24 cellular contexts compared by ENCODE assay signal in the genomic region with DNA sequence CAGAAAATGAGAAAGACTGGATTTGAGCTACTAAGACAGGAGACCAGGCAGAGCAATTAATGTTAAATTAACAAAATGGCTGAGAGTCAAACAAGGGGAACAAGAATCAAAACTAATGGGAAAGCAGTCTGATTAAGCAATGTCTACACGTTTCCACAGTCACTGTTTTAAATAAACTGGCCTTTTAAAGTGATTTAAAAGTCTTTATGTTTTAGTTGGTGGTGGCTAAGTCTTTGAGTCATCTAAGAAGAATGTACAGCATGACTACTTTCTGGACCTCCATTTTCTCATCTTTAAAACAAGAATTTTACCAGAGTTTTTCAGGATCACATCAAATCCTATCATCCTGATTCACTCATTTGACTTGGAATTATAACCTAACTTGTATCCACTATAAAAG.
A peak's percentile ranks its signal among the peaks of the same experiment; 100 is the strongest.
DNase-seq lines count a peak whose midpoint lies in the region; TF ChIP-seq lines count a peak whose summit lies in the region.
"Had no signal": no experiment of that assay in that cellular context is flagged by ENCODE, and none has a peak within 500 bp of the region (broad histone marks: within the 10 kb centered on the region; RNA-seq: fewer than 3 reads in every experiment).

No MANE protein-coding gene starts in this region.

- no peaks in the 10 kb centered on the region for H3K79me2 ChIP-seq in mammary epithelial cell (ENCODE audit: insufficient read depth, low read length)

- intact Hi-C loops in mammary epithelial cell (cut with micrococcal nuclease) = no loop called here
- intact Hi-C loops in breast epithelium (cut with DNase I; ENCODE audit: low total_unique reads) = no loop called here
- intact Hi-C loops in esophagus squamous epithelium (cut with DNase I) = no loop called here

- H3K9me3 Mint-ChIP-seq in progenitor cell of endocrine pancreas (ENCODE audit: low read depth) = no peaks in the 10 kb centered on the region
- H3K9me3 Mint-ChIP-seq: CD4-positive, alpha-beta T cell had no signal

- H4K20me1 ChIP-seq in mammary epithelial cell (ENCODE audit: insufficient read depth, low read length) = no peaks in the 10 kb centered on the region

- no peaks in the 10 kb centered on the region for H3K27me3 Mint-ChIP-seq in progenitor cell of endocrine pancreas
- H3K27me3 Mint-ChIP-seq: activated B cell treated with CpG ODN at 0.5 μM for 24 hours; activated naive CD8-positive, alpha-beta T cell; CD4-positive, alpha-beta T cell had no signal

- no peak overlapping the region for H3K9ac ChIP-seq in mammary epithelial cell (ENCODE audit: insufficient read depth, low read length)
- H3K9ac ChIP-seq in adipocyte (ENCODE audit: low read length) = no peak overlapping the region

- H3K27ac ChIP-seq in mammary epithelial cell (ENCODE audit: insufficient read depth, low read depth, low read length) (no peak overlapping the region), breast epithelium (no peak overlapping the region), esophagus squamous epithelium (no peak overlapping the region)

- H3K4me1 Mint-ChIP-seq in progenitor cell of endocrine pancreas (ENCODE audit: low read depth) = no peaks in the 10 kb centered on the region
- H3K4me1 Mint-ChIP-seq: activated B cell treated with CpG ODN at 0.5 μM for 24 hours, mesothelial cell of epicardium, nephron had no signal

- H3K4me3 ChIP-seq in mammary epithelial cell (replicated peaks in 1 of 3; ENCODE audit: insufficient read depth in 1 of 3, low read depth in 2 of 3, low read length in 3 of 3) (no peak overlapping the region), breast epithelium (no peak overlapping the region), adipocyte (ENCODE audit: low read length) (no peak overlapping the region), foreskin fibroblast (ENCODE audit: low read depth in 1 of 2, low read length in 2 of 2) (no peak overlapping the region), esophagus squamous epithelium (no peak overlapping the region)
- H3K4me3 ChIP-seq: HAP-1 had no signal

- H3K36me3 ChIP-seq in mammary epithelial cell (ENCODE audit: insufficient read depth, low read length) (peaks cover 2% of the 10 kb centered on the region), breast epithelium (no peaks in the 10 kb centered on the region), adipocyte (ENCODE audit: control insufficient read depth, insufficient read depth, low read length, severe bottlenecking) (peaks cover 9% of the 10 kb centered on the region), esophagus squamous epithelium (peaks cover 0 to 29% (median 0%) of the 10 kb centered on the region in 3 donors)
- H3K36me3 ChIP-seq: HAP-1 had no signal

- TF ChIP-seq CTCF in mammary epithelial cell (conservative IDR thresholded peaks at IDR 0.05 in 1 of 2, IDR thresholded peaks at IDR 0.05 in 1 of 2; ENCODE audit: extremely low read depth in 1 of 2, insufficient read depth in 1 of 2, low read depth in 1 of 2, low read length in 2 of 2) (no peak), breast epithelium (IDR thresholded peaks at IDR 0.05) (no peak), foreskin fibroblast (IDR thresholded peaks at IDR 0.05; ENCODE audit: low read depth, low read length) (no peak), progenitor cell of endocrine pancreas (IDR thresholded peaks at IDR 0.05; ENCODE audit: unreplicated experiment) (no peak), esophagus squamous epithelium (IDR thresholded peaks at IDR 0.05) (no peak)

- dilution Hi-C loops in mammary epithelial cell (cut with HindIII; ENCODE audit: low sequenced_read_pairs) = no loop called here

- no peak overlapping the region for H3K4me3 Mint-ChIP-seq in progenitor cell of endocrine pancreas (ENCODE audit: low read depth)
- H3K4me3 Mint-ChIP-seq: activated B cell treated with CpG ODN at 0.5 μM for 24 hours; activated naive CD8-positive, alpha-beta T cell; CD4-positive, alpha-beta T cell; mesothelial cell of epicardium; nephron had no signal

- WGBS in mammary epithelial cell (ENCODE audit: low coverage, missing lambda C conversion rate) = 29% methylated on average over 1 of the region's 1 CpG
- 18 to 42% methylated on average over 1 of the region's 1 CpG for WGBS in esophagus squamous epithelium, 2 donors

- no peak overlapping the region for H3K27ac Mint-ChIP-seq in progenitor cell of endocrine pancreas
- H3K27ac Mint-ChIP-seq: activated B cell treated with CpG ODN at 0.5 μM for 24 hours; activated naive CD8-positive, alpha-beta T cell; CD4-positive, alpha-beta T cell; mesothelial cell of epicardium; nephron had no signal

- H3K27me3 ChIP-seq in mammary epithelial cell (ENCODE audit: insufficient read depth, low read length) = no peaks in the 10 kb centered on the region
- no peaks in the 10 kb centered on the region for H3K27me3 ChIP-seq in breast epithelium
- peaks cover 7% of the 10 kb centered on the region for H3K27me3 ChIP-seq in adipocyte (replicated peaks; ENCODE audit: control insufficient read depth, insufficient read depth, low read length)
- no peaks in the 10 kb centered on the region for H3K27me3 ChIP-seq in esophagus squamous epithelium

- BruUV-seq in mammary epithelial cell (replicated peaks; lab: Mats Ljungman, UMichigan) = no TSS peak

- H2AFZ ChIP-seq in mammary epithelial cell (ENCODE audit: low read depth, low read length) = no peak overlapping the region

- H3K36me3 Mint-ChIP-seq in progenitor cell of endocrine pancreas (ENCODE audit: insufficient read depth) = peaks cover 6% of the 10 kb centered on the region

- H3K9me3 ChIP-seq in mammary epithelial cell (replicated peaks; ENCODE audit: insufficient read depth, low read length) = peaks cover 2% of the 10 kb centered on the region
- H3K9me3 ChIP-seq in breast epithelium = peaks cover 0 to 17% of the 10 kb centered on the region in 2 donors
- peaks cover 12% of the 10 kb centered on the region for H3K9me3 ChIP-seq in adipocyte (ENCODE audit: control insufficient read depth, low read length)
- H3K9me3 ChIP-seq in esophagus squamous epithelium = no peaks in the 10 kb centered on the region
- H3K9me3 ChIP-seq: HAP-1 had no signal

- TF ChIP-seq POLR2A in breast epithelium (IDR thresholded peaks at IDR 0.05) (no peak), esophagus squamous epithelium (IDR thresholded peaks at IDR 0.05) (no peak)

- H3K4me1 ChIP-seq in mammary epithelial cell (ENCODE audit: insufficient read depth, low read length) (no peaks in the 10 kb centered on the region), breast epithelium (no peaks in the 10 kb centered on the region), adipocyte (ENCODE audit: control insufficient read depth, insufficient read depth, low read length) (peaks cover 6% of the 10 kb centered on the region), esophagus squamous epithelium (no peaks in the 10 kb centered on the region)
- H3K4me1 ChIP-seq: HAP-1 had no signal

- CTCF ChIA-PET in mammary epithelial cell (lab: Charles Lee; ENCODE audit: low non-redundant PET) = no interaction called here

- DNase-seq in mammary epithelial cell = peak; percentile 1
- no peak for DNase-seq in breast epithelium (ENCODE audit: low spot score in 2 of 2)
- DNase-seq in adipocyte (ENCODE audit: low read depth) = peak; percentile 23
- DNase-seq in foreskin fibroblast = peak; percentile 34 to 53
- peak; percentile 11 for DNase-seq in stromal cell of bone marrow (ENCODE audit: low read depth)
- DNase-seq in progenitor cell of endocrine pancreas (ENCODE audit: low spot score, unreplicated experiment) = no peak
- no peak for DNase-seq in esophagus squamous epithelium (lab: John Stamatoyannopoulos, UW)
- no peak for DNase-seq in NOMO-1 (lab: John Stamatoyannopoulos, UW; ENCODE audit: unreplicated experiment in 2 of 2)
- DNase-seq: 8988T; activated B cell treated with CpG ODN at 0.5 μM for 24 hours; activated CD8-positive, alpha-beta memory T cell treated with anti-CD3 and anti-CD28 coated beads for 24 hours; CD4-positive, alpha-beta T cell; DMS79; KBM-7; kidney glomerular epithelial cell; NCI-H2029 treated with DMSO at 0.1 percent for 48 hours; retina; SHP77 treated with DMSO at 0.1 percent for 48 hours; stimulated activated naive CD8-positive, alpha-beta T cell treated with anti-CD3 and anti-CD28 coated beads, Interleukin-15, Interleukin-2, amounts not matched to agents 100 U/mL and 50 U/mL, for 24 hours; trophoblast cell had no signal

- no peak overlapping the region for H3K4me2 ChIP-seq in mammary epithelial cell (ENCODE audit: insufficient read depth, low read depth, low read length)

- in situ Hi-C loops in mammary epithelial cell (cut with MboI; ENCODE audit: low sequenced_read_pairs in 2 of 2) = no loop called here

Comparison
In these comparisons a context has a peak if more than half of its experiments do, and no peak if none do; other contexts are left out.
1. DNase-seq: peak in mammary epithelial cell (single experiment), adipocyte (single experiment), foreskin fibroblast (2 of 2) and stromal cell of bone marrow (single experiment); none in breast epithelium (0 of 2), progenitor cell of endocrine pancreas (single experiment), esophagus squamous epithelium (single experiment) and NOMO-1 (0 of 2).